In genomic region chr3:150764607-150765366, GRCh38 we compare ENCODE assay signal across 10 cellular contexts. TPM values are rescaled to one million over a fixed set of nuclear protein-coding genes. Genes with fewer than 3 reads are reported as not detected.
DNase-seq lines count a peak whose midpoint lies in the region; ATAC-seq and TF ChIP-seq lines count a peak whose summit lies in the region.
"Had no signal": no experiment of that assay in that cellular context is flagged by ENCODE, and none has a peak within 500 bp of the region (broad histone marks: within the 10 kb centered on the region; RNA-seq: fewer than 3 reads in every experiment).

No MANE protein-coding gene starts in this region.

- no peaks in the 10 kb centered on the region for H3K27me3 ChIP-seq in right lobe of liver
- H3K27me3 ChIP-seq in tibial artery, result no peaks in the 10 kb centered on the region
- H3K27me3 ChIP-seq: body of pancreas had no signal

- ATAC-seq in activated CD8-positive, alpha-beta T cell treated with anti-CD3 and anti-CD28 coated beads, Interleukin-2, amount 10 ng/mL, durations not matched to agents 7 days and 5 days, result no peak
- ATAC-seq in right lobe of liver, result no peak
- ATAC-seq in GM19452 (IDR thresholded peaks at IDR 0.05; ENCODE audit: unreplicated experiment), result no peak
- ATAC-seq in HG03457 (IDR thresholded peaks at IDR 0.05; ENCODE audit: unreplicated experiment), result no peak

- H3K4me3 ChIP-seq in right lobe of liver (peak overlapping the region in 2 of 3 donors; percentile 67 to 75), tibial artery (peak overlapping the region in 1 of 2 donors; percentile 90)

- H3K36me3 ChIP-seq in right lobe of liver (no peaks in the 10 kb centered on the region), tibial artery (no peaks in the 10 kb centered on the region)

- TF ChIP-seq CTCF in right lobe of liver (IDR thresholded peaks at IDR 0.05) (no peak), tibial artery (IDR thresholded peaks at IDR 0.05) (no peak)

- intact Hi-C loops in right lobe of liver (cut with DNase I) (no loop called here), tibial artery (cut with DNase I; ENCODE audit: low total_unique reads) (loop anchor here (5.0 to 10.0 kb wide), 3 partner anchors 162 to 360 kb away; partner anchors contain the start of genes EIF2A, SELENOT, SERP1 and TSC22D2)

- H3K4me3 Mint-ChIP-seq in activated CD8-positive, alpha-beta T cell treated with anti-CD3 and anti-CD28 coated beads, Interleukin-2, amount 10 ng/mL, durations not matched to agents 7 days and 5 days, result peak overlapping the region; percentile 92

- no peak for TF ChIP-seq POLR2A in right lobe of liver (IDR thresholded peaks at IDR 0.05)

- DNase-seq in activated CD8-positive, alpha-beta memory T cell treated with anti-CD3 and anti-CD28 coated beads, Interleukin-2, amount 50 U/mL, for 48 hours, result peak; percentile 44
- DNase-seq in activated CD8-positive, alpha-beta memory T cell treated with anti-CD3 and anti-CD28 coated beads for 24 hours, result no peak
- DNase-seq in activated CD8-positive, alpha-beta T cell treated with anti-CD3 and anti-CD28 coated beads, Interleukin-2, amount 10 ng/mL, durations not matched to agents 7 days and 5 days, result no peak
- DNase-seq in right lobe of liver (no peak), tibial artery (no peak), NK-92 (lab: John Stamatoyannopoulos, UW; ENCODE audit: unreplicated experiment) (no peak)
- DNase-seq: NCI-H1092 treated with DMSO at 0.1 percent for 48 hours had no signal

- POLR2A ChIA-PET in activated CD8-positive, alpha-beta T cell treated with anti-CD3 and anti-CD28 coated beads, Interleukin-2, amount 10 ng/mL, durations not matched to agents 7 days and 5 days (lab: Charles Lee), result interaction anchor here (0.6 to 6.3 kb wide), 21 partner anchors 11 to 437 kb away, joined by 3 to 77 read pairs (median 12); partner anchors contain the start of genes EIF2A, GPR171, SELENOT and SERP1

- H3K4me1 ChIP-seq in right lobe of liver, result peaks cover 0 to 23% (median 1%) of the 10 kb centered on the region in 4 donors
- H3K4me1 ChIP-seq in tibial artery, result peaks cover 0 to 25% (median 12%) of the 10 kb centered on the region in 4 donors

- no peaks in the 10 kb centered on the region for H3K27me3 Mint-ChIP-seq in activated CD8-positive, alpha-beta T cell treated with anti-CD3 and anti-CD28 coated beads, Interleukin-2, amount 10 ng/mL, durations not matched to agents 7 days and 5 days (ENCODE audit: low read depth)

- H3K9me3 Mint-ChIP-seq in activated CD8-positive, alpha-beta T cell treated with anti-CD3 and anti-CD28 coated beads, Interleukin-2, amount 10 ng/mL, durations not matched to agents 7 days and 5 days (ENCODE audit: insufficient read depth), result no peaks in the 10 kb centered on the region

- H3K9me3 ChIP-seq in right lobe of liver, result no peaks in the 10 kb centered on the region
- no peaks in the 10 kb centered on the region for H3K9me3 ChIP-seq in tibial artery
- H3K9me3 ChIP-seq: body of pancreas had no signal

- H3K36me3 Mint-ChIP-seq in activated CD8-positive, alpha-beta T cell treated with anti-CD3 and anti-CD28 coated beads, Interleukin-2, amount 10 ng/mL, durations not matched to agents 7 days and 5 days (ENCODE audit: low read depth), result peaks cover 13% of the 10 kb centered on the region

- peak overlapping the region; percentile 98 to 100 (median 99) for H3K27ac ChIP-seq in right lobe of liver
- H3K27ac ChIP-seq in tibial artery, result peak overlapping the region; percentile 99

- peak overlapping the region; percentile 100 for H3K27ac Mint-ChIP-seq in activated CD8-positive, alpha-beta T cell treated with anti-CD3 and anti-CD28 coated beads, Interleukin-2, amount 10 ng/mL, durations not matched to agents 7 days and 5 days

- CTCF ChIA-PET in activated CD8-positive, alpha-beta T cell treated with anti-CD3 and anti-CD28 coated beads, Interleukin-2, amount 10 ng/mL, durations not matched to agents 7 days and 5 days (lab: Charles Lee), result interaction anchor here (0.7 to 9.2 kb wide), 14 partner anchors 10 to 353 kb away, joined by 3 to 87 read pairs (median 5); no protein-coding TSS in a partner anchor

- WGBS in right lobe of liver (ENCODE audit: insufficient coverage, low coverage, low lambda C conversion rate, missing lambda C conversion rate), result 68% methylated on average over 6 of the region's 6 CpGs

- peaks cover 35% of the 10 kb centered on the region for H3K4me1 Mint-ChIP-seq in activated CD8-positive, alpha-beta T cell treated with anti-CD3 and anti-CD28 coated beads, Interleukin-2, amount 10 ng/mL, durations not matched to agents 7 days and 5 days (ENCODE audit: low read depth)

RNA-seq across cellular contexts. Expression of gene SIAH2, which starts 1.8 kb away (rescaled TPM):
- total RNA-seq in activated CD8-positive, alpha-beta T cell treated with anti-CD3 and anti-CD28 coated beads, Interleukin-2, amount 10 ng/mL, durations not matched to agents 7 days and 5 days, result 10 to 100 TPM; 31.5 to 32.3 TPM
- 10 to 100 TPM; 20.5 to 53.0 (median 36.5) TPM for total RNA-seq in right lobe of liver
